ENCODE assay signal across 26 cellular contexts in the genomic region with DNA sequence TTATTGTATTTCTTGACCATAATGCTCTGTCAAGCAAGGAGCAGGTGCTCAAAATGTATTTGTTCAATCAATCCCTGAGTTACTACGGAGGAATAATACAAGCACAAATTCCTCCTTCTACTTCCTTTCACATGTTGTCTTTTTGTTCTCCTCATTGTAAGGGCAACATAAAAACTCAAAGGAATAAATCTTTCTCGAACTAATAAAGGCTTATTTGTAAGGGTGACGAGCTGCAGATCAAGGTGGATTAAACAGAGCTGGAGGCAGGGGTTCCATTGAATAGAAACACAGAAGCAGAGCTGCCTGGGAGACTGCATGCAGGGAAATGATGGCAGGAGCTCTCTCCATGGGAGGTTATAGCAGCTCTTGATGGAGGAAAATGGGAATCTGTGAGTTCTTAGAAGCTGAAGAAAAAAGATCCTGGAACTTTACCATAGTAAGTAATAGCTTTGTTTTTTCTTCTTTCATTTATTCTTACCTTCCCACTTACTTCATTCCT.
"Had no signal": no experiment of that assay in that cellular context is flagged by ENCODE, and none has a peak within 500 bp of the region (broad histone marks: within the 10 kb centered on the region; RNA-seq: fewer than 3 reads in every experiment).

No MANE protein-coding gene starts in this region.

- H3K36me3 ChIP-seq: colonic mucosa, esophagus muscularis mucosa, gastroesophageal sphincter, heart left ventricle, left lung, pancreas, right lobe of liver, stomach, thyroid gland had no signal

- H3K27ac ChIP-seq: colonic mucosa, esophagus muscularis mucosa, foreskin keratinocyte, gastroesophageal sphincter, heart left ventricle, hepatocyte, left lung, pancreas, right lobe of liver, stomach, thyroid gland had no signal

- H3K9me3 Mint-ChIP-seq: dendritic cell treated with granulocyte-macrophage colony-stimulating factor and Interleukin-4, amounts not matched to agents 40 ng/mL and 50 ng/mL, for 4 days; nephron had no signal

- H3K4me2 ChIP-seq: hepatocyte had no signal

- ATAC-seq: foreskin keratinocyte; gastroesophageal sphincter; heart left ventricle; left cardiac atrium; left lung; naive thymus-derived CD4-positive, alpha-beta T cell; pancreas; right lobe of liver had no signal

- H3K4me3 Mint-ChIP-seq: central memory CD8-positive, alpha-beta T cell; dendritic cell treated with granulocyte-macrophage colony-stimulating factor and Interleukin-4, amounts not matched to agents 40 ng/mL and 50 ng/mL, for 4 days; naive thymus-derived CD4-positive, alpha-beta T cell; nephron had no signal

- H3K27me3 ChIP-seq: colonic mucosa, esophagus muscularis mucosa, foreskin keratinocyte, gastroesophageal sphincter, heart left ventricle, hepatocyte, left lung, pancreas, right lobe of liver, stomach, thyroid gland had no signal

- H2AFZ ChIP-seq: hepatocyte had no signal

- H3K27ac Mint-ChIP-seq: dendritic cell treated with granulocyte-macrophage colony-stimulating factor and Interleukin-4, amounts not matched to agents 40 ng/mL and 50 ng/mL, for 4 days; naive thymus-derived CD4-positive, alpha-beta T cell; nephron had no signal

- H3K4me3 ChIP-seq: colonic mucosa, esophagus muscularis mucosa, gastroesophageal sphincter, heart left ventricle, hepatocyte, left lung, pancreas, right lobe of liver, stomach, thyroid gland had no signal

- H3K79me2 ChIP-seq: hepatocyte had no signal

- H3K27me3 Mint-ChIP-seq: central memory CD8-positive, alpha-beta T cell; dendritic cell treated with granulocyte-macrophage colony-stimulating factor and Interleukin-4, amounts not matched to agents 40 ng/mL and 50 ng/mL, for 4 days had no signal

- H3K4me1 Mint-ChIP-seq: central memory CD8-positive, alpha-beta T cell had no signal

- H3K36me3 Mint-ChIP-seq: naive thymus-derived CD4-positive, alpha-beta T cell had no signal

- H3K4me1 ChIP-seq: colonic mucosa, esophagus muscularis mucosa, foreskin keratinocyte, gastroesophageal sphincter, left lung, pancreas, right lobe of liver, stomach, thyroid gland had no signal

- H3K9me3 ChIP-seq: colonic mucosa, esophagus muscularis mucosa, gastroesophageal sphincter, heart left ventricle, left lung, pancreas, right lobe of liver, stomach, thyroid gland had no signal

- DNase-seq: colonic mucosa; effector memory CD4-positive, alpha-beta T cell; foreskin keratinocyte; heart left ventricle; left cardiac atrium; left lung; mesenchymal stem cell; midbrain; naive thymus-derived CD4-positive, alpha-beta T cell; pancreas; right lobe of liver; small intestine; stimulated activated CD4-positive, alpha-beta T cell treated with anti-CD3 and anti-CD28 coated beads, Interleukin-12 subunit alpha, Interleukin-12 subunit beta, amount 100 ng/mL, for 4 hours; stimulated activated CD4-positive, alpha-beta T cell treated with anti-CD3 and anti-CD28 coated beads, Interleukin-1b, Interleukin-23, amount 100 ng/mL, for 48 hours; stimulated activated CD4-positive, alpha-beta T cell treated with anti-CD3 and anti-CD28 coated beads, Interleukin-4, amount 100 ng/mL, for 1 hour; stimulated activated CD8-positive, alpha-beta memory T cell treated with anti-CD3 and anti-CD28 coated beads, Interleukin-4, amount 100 ng/mL, for 48 hours; stimulated activated naive CD4-positive, alpha-beta T cell treated with Interleukin-2 at 50 U/mL for 16 hours; stomach; thyroid gland; trophoblast cell had no signal
